In genomic region chr7:24714676-24715010, GRCh38 we compare ENCODE assay signal across 25 cellular contexts. TPM values are rescaled to one million over a fixed set of nuclear protein-coding genes. Genes with fewer than 3 reads are reported as not detected.
A peak's percentile ranks its signal among the peaks of the same experiment; 100 is the strongest.
DNase-seq lines count a peak whose midpoint lies in the region; ATAC-seq, FAIRE-seq and TF ChIP-seq lines count a peak whose summit lies in the region.
"Had no signal": no experiment of that assay in that cellular context is flagged by ENCODE, and none has a peak within 500 bp of the region (broad histone marks: within the 10 kb centered on the region; RNA-seq: fewer than 3 reads in every experiment).

No MANE protein-coding gene starts in this region.

- H3K9me3 ChIP-seq in GM12878 (replicated peaks; ENCODE audit: control insufficient read depth, insufficient read depth, low read length) (no peaks in the 10 kb centered on the region), neural progenitor cell (ENCODE audit: low read depth) (no peaks in the 10 kb centered on the region)
- H3K9me3 ChIP-seq: BE2C, MG63 had no signal

- H3K27me3 ChIP-seq in GM12878 (replicated peaks in 1 of 2; ENCODE audit: control insufficient read depth in 2 of 2, insufficient read depth in 2 of 2, low read length in 1 of 2), result no peaks in the 10 kb centered on the region
- H3K27me3 ChIP-seq in neural progenitor cell, result no peaks in the 10 kb centered on the region
- H3K27me3 ChIP-seq: BE2C, MG63 had no signal

- intact Hi-C loops in GM12878 (cut with micrococcal nuclease; ENCODE audit: unreplicated experiment), result loop anchor here (5.0 kb wide), 1 partner anchor 378 kb away; no protein-coding TSS in a partner anchor
- intact Hi-C loops in activated CD8-positive, alpha-beta T cell treated with anti-CD3 and anti-CD28 coated beads for 36 hours (cut with micrococcal nuclease), result no loop called here

- SMC1A ChIA-PET in GM12878 (lab: Charles Lee; ENCODE audit: uncharacterized antibody, unreplicated experiment), result interaction anchor here (1.0 to 1.5 kb wide), 6 partner anchors 9 to 371 kb away, joined by 3 to 5 read pairs (median 4); no protein-coding TSS in a partner anchor

- ATAC-seq in GM12878, result no peak
- ATAC-seq in activated CD8-positive, alpha-beta T cell treated with anti-CD3 and anti-CD28 coated beads for 36 hours, result no peak
- no peak for ATAC-seq in HG02973 (IDR thresholded peaks at IDR 0.05; ENCODE audit: unreplicated experiment)
- ATAC-seq: Panc1 had no signal

- no peak overlapping the region for H3K9ac ChIP-seq in GM12878 (ENCODE audit: control insufficient read depth, insufficient read depth, low read length)
- no peak overlapping the region for H3K9ac ChIP-seq in neural progenitor cell
- H3K9ac ChIP-seq: GM23248 had no signal

- TF ChIP-seq CTCF in GM12878 (IDR thresholded peaks at IDR 0.05 in 2 of 3, conservative IDR thresholded peaks at IDR 0.05 in 1 of 3; ENCODE audit: control insufficient read depth in 2 of 3, extremely low read depth in 1 of 3, insufficient read depth in 1 of 3, low read depth in 3 of 3, low read length in 3 of 3) (no peak), neural progenitor cell (IDR thresholded peaks at IDR 0.05) (no peak)
- no peak for TF ChIP-seq CTCF in activated CD8-positive, alpha-beta T cell treated with anti-CD3 and anti-CD28 coated beads for 36 hours (IDR thresholded peaks at IDR 0.05)

- no peaks in the 10 kb centered on the region for H3F3A ChIP-seq in neural progenitor cell (ENCODE audit: low read depth)

- H3K79me2 ChIP-seq in GM12878 (ENCODE audit: control insufficient read depth, insufficient read depth, low read length) (peaks cover 18% of the 10 kb centered on the region), neural progenitor cell (ENCODE audit: low read depth) (no peaks in the 10 kb centered on the region)

- H3K36me3 ChIP-seq in GM12878 (ENCODE audit: control insufficient read depth in 2 of 2, insufficient read depth in 2 of 2, low read length in 1 of 2), result peaks cover 0 to 16% of the 10 kb centered on the region in 2 experiments; a peak in 2 of 4 replicates
- no peaks in the 10 kb centered on the region for H3K36me3 ChIP-seq in neural progenitor cell
- H3K36me3 ChIP-seq: BE2C, MG63 had no signal

- TF ChIP-seq EP300 in GM12878 (IDR thresholded peaks at IDR 0.05; ENCODE audit: borderline replicate concordance in 1 of 2, control insufficient read depth in 1 of 2, low read depth in 2 of 2, low read length in 2 of 2), result no peak

- H3K4me3 ChIP-seq in GM12878 (no peak overlapping the region), neural progenitor cell (no peak overlapping the region)
- H3K4me3 ChIP-seq: GM23248, MG63 had no signal

- no peaks in the 10 kb centered on the region for H3K27me3 Mint-ChIP-seq in T-helper 2 cell treated with Interferon-gamma antibody and Interleukin-4, amounts not matched to agents 5 μg/mL and 100 μg/mL, for 36 hours (ENCODE audit: low read depth)
- peaks cover 9% of the 10 kb centered on the region for H3K27me3 Mint-ChIP-seq in neural progenitor cell (ENCODE audit: insufficient read depth, low read depth)
- H3K27me3 Mint-ChIP-seq in activated CD8-positive, alpha-beta T cell treated with anti-CD3 and anti-CD28 coated beads for 36 hours, result peaks cover 34% of the 10 kb centered on the region

- no peak overlapping the region for H3K27ac Mint-ChIP-seq in T-helper 2 cell treated with Interferon-gamma antibody and Interleukin-4, amounts not matched to agents 5 μg/mL and 100 μg/mL, for 36 hours
- H3K27ac Mint-ChIP-seq in neural progenitor cell, result no peak overlapping the region
- no peak overlapping the region for H3K27ac Mint-ChIP-seq in activated CD8-positive, alpha-beta T cell treated with anti-CD3 and anti-CD28 coated beads for 36 hours
- H3K27ac Mint-ChIP-seq: CD4-positive, CD25-positive, alpha-beta regulatory T cell; H9 had no signal

- H3K4me1 Mint-ChIP-seq in T-helper 2 cell treated with Interferon-gamma antibody and Interleukin-4, amounts not matched to agents 5 μg/mL and 100 μg/mL, for 36 hours (ENCODE audit: low read depth), result peaks cover 10% of the 10 kb centered on the region
- no peaks in the 10 kb centered on the region for H3K4me1 Mint-ChIP-seq in neural progenitor cell
- H3K4me1 Mint-ChIP-seq in activated CD8-positive, alpha-beta T cell treated with anti-CD3 and anti-CD28 coated beads for 36 hours (ENCODE audit: low read depth), result peaks cover 6% of the 10 kb centered on the region

- FAIRE-seq in GM19239 (lab: Jason Lieb, UNC), result peak; percentile 26
- FAIRE-seq in GM12878 (lab: Jason Lieb, UNC), result no peak

- RAD21 ChIA-PET in GM12878 (lab: Charles Lee; ENCODE audit: unreplicated experiment), result interaction anchor here (0.7 to 1.1 kb wide), 3 partner anchors 41 to 106 kb away, joined by 3 to 4 read pairs (median 3); no protein-coding TSS in a partner anchor

- no peak overlapping the region for H3K4me3 Mint-ChIP-seq in T-helper 2 cell treated with Interferon-gamma antibody and Interleukin-4, amounts not matched to agents 5 μg/mL and 100 μg/mL, for 36 hours
- H3K4me3 Mint-ChIP-seq in neural progenitor cell, result no peak overlapping the region
- no peak overlapping the region for H3K4me3 Mint-ChIP-seq in activated CD8-positive, alpha-beta T cell treated with anti-CD3 and anti-CD28 coated beads for 36 hours
- H3K4me3 Mint-ChIP-seq: CD4-positive, CD25-positive, alpha-beta regulatory T cell; H9 had no signal

- peak overlapping the region; percentile 77 for H3K27ac ChIP-seq in GM12878 (ENCODE audit: control insufficient read depth, insufficient read depth)
- no peak overlapping the region for H3K27ac ChIP-seq in neural progenitor cell
- H3K27ac ChIP-seq: 22Rv1, GM23248, RWPE1 had no signal

- no peak for TF ChIP-seq RAD21 in GM12878 (IDR thresholded peaks at IDR 0.05; ENCODE audit: insufficient read depth, low read depth, low read length)

- DNase-seq in T-helper 2 cell treated with Interferon-gamma antibody and Interleukin-4, amounts not matched to agents 5 μg/mL and 100 μg/mL, for 36 hours (ENCODE audit: low spot score), result peak; percentile 2
- DNase-seq in T-helper 2 cell (no peak), GM19239 (ENCODE audit: insufficient read length, low spot score) (no peak), GM12878 (ENCODE audit: low read depth, low spot score) (no peak), neural progenitor cell (ENCODE audit: low spot score) (peak; percentile 0), NCI-H2171 treated with DMSO at 0.1 percent for 48 hours (lab: John Stamatoyannopoulos, UW) (no peak)
- no peak for DNase-seq in activated CD8-positive, alpha-beta T cell treated with anti-CD3 and anti-CD28 coated beads for 36 hours
- DNase-seq: BE2C; CD4-positive, CD25-positive, alpha-beta regulatory T cell; DMS153; DND-41; GM23248; H9; IMR-90; KG1; MG63; NCI-H1694; NCI-H2029 treated with DMSO at 0.1 percent for 48 hours; NCI-H2227 treated with DMSO at 0.1 percent for 48 hours; NCI-H526 treated with DMSO at 0.1 percent for 48 hours; SHP77 had no signal

- H4K20me1 ChIP-seq in GM12878 (ENCODE audit: control insufficient read depth, insufficient read depth) (no peaks in the 10 kb centered on the region), neural progenitor cell (ENCODE audit: low read depth) (no peaks in the 10 kb centered on the region)

- no peak for TF ChIP-seq POLR2A in GM12878 (IDR thresholded peaks at IDR 0.05; ENCODE audit: low read depth, low read length)

- no TSS peak for BruUV-seq in GM12878 (replicated peaks; lab: Mats Ljungman, UMichigan)

- H3K4me2 ChIP-seq in GM12878 (ENCODE audit: control insufficient read depth, insufficient read depth) (peak overlapping the region; percentile 95), neural progenitor cell (no peak overlapping the region)

- no peaks in the 10 kb centered on the region for H3K36me3 Mint-ChIP-seq in T-helper 2 cell treated with Interferon-gamma antibody and Interleukin-4, amounts not matched to agents 5 μg/mL and 100 μg/mL, for 36 hours (ENCODE audit: low read depth)
- peaks cover 5% of the 10 kb centered on the region for H3K36me3 Mint-ChIP-seq in neural progenitor cell
- no peaks in the 10 kb centered on the region for H3K36me3 Mint-ChIP-seq in activated CD8-positive, alpha-beta T cell treated with anti-CD3 and anti-CD28 coated beads for 36 hours (ENCODE audit: low read depth)
- H3K36me3 Mint-ChIP-seq: CD4-positive, CD25-positive, alpha-beta regulatory T cell had no signal

- in situ Hi-C loops in GM12878 (cut with MboI), result no loop called here

- CTCF ChIA-PET in GM12878 (lab: Yijun Ruan, JAX), result interaction anchor here (1.2 to 2.4 kb wide), 7 partner anchors 11 to 98 kb away, joined by 3 to 12 read pairs (median 7); no protein-coding TSS in a partner anchor
- CTCF ChIA-PET in activated CD8-positive, alpha-beta T cell treated with anti-CD3 and anti-CD28 coated beads for 36 hours (lab: Charles Lee), result interaction anchor here (1.0 kb wide), 1 partner anchor 48 kb away, joined by 3 read pairs; no protein-coding TSS in a partner anchor

- H3K4me1 ChIP-seq in GM12878 (ENCODE audit: control insufficient read depth, insufficient read depth, low read length) (peaks cover 55% of the 10 kb centered on the region), neural progenitor cell (no peaks in the 10 kb centered on the region)
- H3K4me1 ChIP-seq: BE2C had no signal

- no peaks in the 10 kb centered on the region for H3K9me3 Mint-ChIP-seq in T-helper 2 cell treated with Interferon-gamma antibody and Interleukin-4, amounts not matched to agents 5 μg/mL and 100 μg/mL, for 36 hours
- no peaks in the 10 kb centered on the region for H3K9me3 Mint-ChIP-seq in neural progenitor cell
- no peaks in the 10 kb centered on the region for H3K9me3 Mint-ChIP-seq in activated CD8-positive, alpha-beta T cell treated with anti-CD3 and anti-CD28 coated beads for 36 hours

- 96% methylated on average over 8 of the region's 8 CpGs for WGBS in GM12878 (ENCODE audit: insufficient coverage, insufficient replicate concordance, low lambda C conversion rate, missing lambda C conversion rate)

- POLR2A ChIA-PET in GM12878 (lab: Charles Lee), result no interaction called here
- POLR2A ChIA-PET in activated CD8-positive, alpha-beta T cell treated with anti-CD3 and anti-CD28 coated beads for 36 hours (lab: Charles Lee), result no interaction called here

- H2AFZ ChIP-seq in GM12878 (ENCODE audit: control insufficient read depth, low read depth, low read length) (no peak overlapping the region), neural progenitor cell (replicated peaks) (no peak overlapping the region)
- H2AFZ ChIP-seq: GM23248 had no signal

RNA-seq across cellular contexts. Expression of gene GSDME, which starts 42.6 kb away (rescaled TPM):
- 50.8 and 52.0 TPM in 2 replicates for total RNA-seq in GM12878 (2013; cell fraction: nucleolus; rRNA removed)
- total RNA-seq in GM12878 (2014; rRNA removed) (140 and 149 TPM in 2 replicates), GM12878 (2014; rRNA removed; fragmentation: Illumina TruSeq; extraction: Trizol) (95.2 and 96.2 TPM in 2 replicates), GM12878 (2021) (114 and 116 TPM in 2 replicates), neural progenitor cell (ENCODE audit: low replicate concordance) (12.8 and 15.5 TPM in 2 replicates)
- polyA plus RNA-seq in GM12878 (2011; ENCODE audit: low read depth), result 78.4 TPM
- polyA plus RNA-seq in GM12878 (2011; rRNA removed) (19.7 and 23.7 TPM in 2 replicates), GM12878 (2014; fragmentation: Illumina TruSeq; extraction: Trizol) (141 and 143 TPM in 2 replicates), GM12878 (2014; fragmentation: Nextera tagmentation; extraction: Ambion mirVana) (10 to 100 TPM; 62.5 to 83.7 TPM), GM12878 (2014; rRNA removed) (128 and 141 TPM in 2 replicates), GM12878 (2016; fragmentation: Nextera tagmentation; extraction: Ambion mirVana) (100 to 1,000 TPM; 242 to 245 TPM)
- 18.6 and 22.3 TPM in 2 replicates for polyA plus RNA-seq in GM12878 (2011; cell fraction: cytosol; rRNA removed)
- polyA plus RNA-seq in GM12878 (2011; cell fraction: nucleus; rRNA removed), result 30.2 and 33.1 TPM in 2 replicates
- 92.4 and 94.8 TPM in 2 replicates for polyA plus RNA-seq in GM12878 (2012)
- 27.0 and 41.7 TPM in 2 replicates for polyA minus RNA-seq in GM12878 (2011; rRNA and poly(A)+ RNA removed)
- polyA minus RNA-seq in GM12878 (2011; cell fraction: cytosol; rRNA and poly(A)+ RNA removed), result 6.1 and 7.5 TPM in 2 replicates
- 12.8 and 19.2 TPM in 2 replicates for polyA minus RNA-seq in GM12878 (2011; cell fraction: nucleus; rRNA and poly(A)+ RNA removed)
- 1 to 10 TPM; 5.2 to 6.1 TPM for total RNA-seq in activated CD8-positive, alpha-beta T cell treated with anti-CD3 and anti-CD28 coated beads for 36 hours
- total RNA-seq: CD4-positive, CD25-positive, alpha-beta regulatory T cell had no signal

Comparison
In these comparisons a context has a peak if more than half of its experiments do, and no peak if none do; other contexts are left out.
1. DNase-seq: peak in T-helper 2 cell treated with Interferon-gamma antibody and Interleukin-4, amounts not matched to agents 5 μg/mL and 100 μg/mL, for 36 hours (single experiment) and neural progenitor cell (single experiment); none in T-helper 2 cell (0 of 5), GM19239 (single experiment), GM12878 (single experiment), activated CD8-positive, alpha-beta T cell treated with anti-CD3 and anti-CD28 coated beads for 36 hours (single experiment) and NCI-H2171 treated with DMSO at 0.1 percent for 48 hours (single experiment).